ENCODE assay signal across 11 cellular contexts in the genomic region with DNA sequence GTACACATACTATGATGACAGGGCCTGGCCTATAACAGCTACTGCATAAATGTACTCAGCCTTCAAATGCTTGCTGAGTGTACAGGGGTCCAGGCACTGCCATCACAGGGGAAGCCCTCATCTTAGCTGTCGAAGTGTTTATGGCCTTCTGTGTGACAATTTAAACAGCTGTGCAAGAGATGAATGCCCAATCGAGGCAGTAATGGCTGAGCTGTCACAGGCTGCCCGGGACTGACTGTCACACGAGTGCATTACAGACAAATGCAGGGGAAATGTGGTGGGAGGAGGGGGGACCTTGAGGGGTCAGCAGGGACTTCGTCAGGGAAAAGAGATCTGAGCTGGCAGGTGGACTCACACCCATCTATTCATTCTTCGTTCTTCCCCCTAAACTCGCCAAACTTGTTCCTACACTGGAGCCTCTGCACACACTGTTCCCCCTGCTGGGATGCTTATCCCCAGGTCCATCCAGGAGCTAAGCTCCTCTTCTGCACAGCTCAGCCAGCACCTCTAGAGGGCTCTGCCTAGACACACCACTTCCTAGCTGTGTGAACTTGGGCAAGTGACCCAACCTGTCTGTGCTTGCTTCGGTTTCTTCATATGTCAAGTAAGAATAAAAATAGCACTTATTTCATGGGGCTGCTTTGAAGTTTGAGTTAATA.
DNase-seq lines count a peak whose midpoint lies in the region; ATAC-seq and FAIRE-seq lines count a peak whose summit lies in the region.
"Had no signal": no experiment of that assay in that cellular context is flagged by ENCODE, and none has a peak within 500 bp of the region (broad histone marks: within the 10 kb centered on the region; RNA-seq: fewer than 3 reads in every experiment).

No MANE protein-coding gene starts in this region.

- no peak overlapping the region for H3K4me3 Mint-ChIP-seq in activated naive CD8-positive, alpha-beta T cell treated with anti-CD3 and anti-CD28 coated beads, Interleukin-2, amount 10 ng/mL, durations not matched to agents 7 days and 5 days
- no peak overlapping the region for H3K4me3 Mint-ChIP-seq in activated naive CD8-positive, alpha-beta T cell treated with anti-CD3 and anti-CD28 coated beads for 36 hours
- no peak overlapping the region for H3K4me3 Mint-ChIP-seq in stimulated activated naive CD8-positive, alpha-beta T cell treated with anti-CD3 and anti-CD28 coated beads, Interleukin-15, amount 100 ng/mL, for 72 hours
- H3K4me3 Mint-ChIP-seq in CD8-positive, alpha-beta memory T cell = no peak overlapping the region
- H3K4me3 Mint-ChIP-seq: activated B cell treated with CpG ODN at 0.5 μM for 24 hours had no signal

- H3K4me1 ChIP-seq in CD8-positive, alpha-beta memory T cell (ENCODE audit: insufficient read depth, low read length) = peaks cover 13% of the 10 kb centered on the region

- H3K9me3 Mint-ChIP-seq in activated naive CD8-positive, alpha-beta T cell treated with anti-CD3 and anti-CD28 coated beads, Interleukin-2, amount 10 ng/mL, durations not matched to agents 7 days and 5 days = no peaks in the 10 kb centered on the region
- no peaks in the 10 kb centered on the region for H3K9me3 Mint-ChIP-seq in activated naive CD8-positive, alpha-beta T cell treated with anti-CD3 and anti-CD28 coated beads for 36 hours
- no peaks in the 10 kb centered on the region for H3K9me3 Mint-ChIP-seq in stimulated activated naive CD8-positive, alpha-beta T cell treated with anti-CD3 and anti-CD28 coated beads, Interleukin-15, amount 100 ng/mL, for 72 hours
- no peaks in the 10 kb centered on the region for H3K9me3 Mint-ChIP-seq in CD8-positive, alpha-beta memory T cell
- H3K9me3 Mint-ChIP-seq: activated B cell treated with CpG ODN at 0.5 μM for 24 hours had no signal

- H3K36me3 ChIP-seq in CD8-positive, alpha-beta memory T cell (ENCODE audit: insufficient read depth, low read length) = no peaks in the 10 kb centered on the region
- H3K36me3 ChIP-seq: thoracic aorta had no signal

- no peaks in the 10 kb centered on the region for H3K27me3 ChIP-seq in CD8-positive, alpha-beta memory T cell (ENCODE audit: insufficient read depth, low read length, poor library complexity, severe bottlenecking)

- no peak overlapping the region for H3K27ac ChIP-seq in CD8-positive, alpha-beta memory T cell (ENCODE audit: low read depth, low read length)
- H3K27ac ChIP-seq in substantia nigra (ENCODE audit: low read depth, low read length, poor library complexity, severe bottlenecking) = no peak overlapping the region
- H3K27ac ChIP-seq: thoracic aorta had no signal

- H3K27ac Mint-ChIP-seq in activated naive CD8-positive, alpha-beta T cell treated with anti-CD3 and anti-CD28 coated beads, Interleukin-2, amount 10 ng/mL, durations not matched to agents 7 days and 5 days = no peak overlapping the region
- no peak overlapping the region for H3K27ac Mint-ChIP-seq in activated naive CD8-positive, alpha-beta T cell treated with anti-CD3 and anti-CD28 coated beads for 36 hours
- H3K27ac Mint-ChIP-seq in stimulated activated naive CD8-positive, alpha-beta T cell treated with anti-CD3 and anti-CD28 coated beads, Interleukin-15, amount 100 ng/mL, for 72 hours = peak overlapping the region in 1 of 2 donors; percentile 1
- H3K27ac Mint-ChIP-seq in CD8-positive, alpha-beta memory T cell = peak overlapping the region in 1 of 8 donors; percentile 45
- H3K27ac Mint-ChIP-seq: activated B cell treated with CpG ODN at 0.5 μM for 24 hours had no signal

- no peaks in the 10 kb centered on the region for H3K9me3 ChIP-seq in CD8-positive, alpha-beta memory T cell (ENCODE audit: low read length)
- H3K9me3 ChIP-seq: thoracic aorta had no signal

- H3K27me3 Mint-ChIP-seq in activated naive CD8-positive, alpha-beta T cell treated with anti-CD3 and anti-CD28 coated beads, Interleukin-2, amount 10 ng/mL, durations not matched to agents 7 days and 5 days = peaks cover 17% of the 10 kb centered on the region
- peaks cover 4% of the 10 kb centered on the region for H3K27me3 Mint-ChIP-seq in activated naive CD8-positive, alpha-beta T cell treated with anti-CD3 and anti-CD28 coated beads for 36 hours
- peaks cover 22% of the 10 kb centered on the region for H3K27me3 Mint-ChIP-seq in stimulated activated naive CD8-positive, alpha-beta T cell treated with anti-CD3 and anti-CD28 coated beads, Interleukin-15, amount 100 ng/mL, for 72 hours
- H3K27me3 Mint-ChIP-seq in CD8-positive, alpha-beta memory T cell = peaks cover 3 to 12% of the 10 kb centered on the region in 2 donors

- CTCF ChIA-PET in CD8-positive, alpha-beta memory T cell (lab: Charles Lee) = interaction anchor here (0.8 to 0.9 kb wide), 2 partner anchors 24 to 57 kb away, joined by 3 read pairs; no protein-coding TSS in a partner anchor

- no peaks in the 10 kb centered on the region for H3K36me3 Mint-ChIP-seq in activated naive CD8-positive, alpha-beta T cell treated with anti-CD3 and anti-CD28 coated beads, Interleukin-2, amount 10 ng/mL, durations not matched to agents 7 days and 5 days
- no peaks in the 10 kb centered on the region for H3K36me3 Mint-ChIP-seq in activated naive CD8-positive, alpha-beta T cell treated with anti-CD3 and anti-CD28 coated beads for 36 hours
- H3K36me3 Mint-ChIP-seq in CD8-positive, alpha-beta memory T cell = no peaks in the 10 kb centered on the region

- POLR2A ChIA-PET in activated naive CD8-positive, alpha-beta T cell treated with anti-CD3 and anti-CD28 coated beads, Interleukin-2, amount 10 ng/mL, durations not matched to agents 7 days and 5 days (lab: Charles Lee) = no interaction called here
- POLR2A ChIA-PET in CD8-positive, alpha-beta memory T cell (lab: Charles Lee) = no interaction called here

- DNase-seq in activated naive CD8-positive, alpha-beta T cell treated with anti-CD3 and anti-CD28 coated beads, Interleukin-2, amount 10 ng/mL, durations not matched to agents 7 days and 5 days = no peak
- DNase-seq in activated naive CD8-positive, alpha-beta T cell treated with anti-CD3 and anti-CD28 coated beads for 36 hours = no peak
- DNase-seq in NAMALWA (ENCODE audit: low spot score) (peak; percentile 61), cerebellar cortex (ENCODE audit: low spot score) (peak; percentile 36), substantia nigra (lab: John Stamatoyannopoulos, UW) (no peak), frontal cortex (ENCODE audit: low spot score in 2 of 2) (no peak)
- DNase-seq in stimulated activated naive CD8-positive, alpha-beta T cell treated with anti-CD3 and anti-CD28 coated beads, Interleukin-15, amount 100 ng/mL, for 72 hours = peak in 1 of 2 donors; percentile 19
- no peak for DNase-seq in CD8-positive, alpha-beta memory T cell
- DNase-seq: activated B cell treated with CpG ODN at 0.5 μM for 24 hours had no signal

- FAIRE-seq in frontal cortex (lab: Jason Lieb, UNC) = no peak

- H3K4me3 ChIP-seq in CD8-positive, alpha-beta memory T cell (ENCODE audit: low read length) = no peak overlapping the region
- H3K4me3 ChIP-seq: lung, thoracic aorta had no signal

- peaks cover 9% of the 10 kb centered on the region for H3K4me1 Mint-ChIP-seq in activated naive CD8-positive, alpha-beta T cell treated with anti-CD3 and anti-CD28 coated beads, Interleukin-2, amount 10 ng/mL, durations not matched to agents 7 days and 5 days
- peaks cover 8% of the 10 kb centered on the region for H3K4me1 Mint-ChIP-seq in activated naive CD8-positive, alpha-beta T cell treated with anti-CD3 and anti-CD28 coated beads for 36 hours
- peaks cover 12% of the 10 kb centered on the region for H3K4me1 Mint-ChIP-seq in stimulated activated naive CD8-positive, alpha-beta T cell treated with anti-CD3 and anti-CD28 coated beads, Interleukin-15, amount 100 ng/mL, for 72 hours
- H3K4me1 Mint-ChIP-seq in CD8-positive, alpha-beta memory T cell = peaks cover 13 to 17% (median 15%) of the 10 kb centered on the region in 3 donors

- ATAC-seq in activated naive CD8-positive, alpha-beta T cell treated with anti-CD3 and anti-CD28 coated beads, Interleukin-2, amount 10 ng/mL, durations not matched to agents 7 days and 5 days (ENCODE audit: low read depth) = peak; percentile 70
- ATAC-seq in stimulated activated naive CD8-positive, alpha-beta T cell treated with anti-CD3 and anti-CD28 coated beads, Interleukin-15, amount 100 ng/mL, for 72 hours = peak; percentile 81

Comparison
In these comparisons a context has a peak if more than half of its experiments do, and no peak if none do; other contexts are left out.
1. DNase-seq: peak in NAMALWA (single experiment) and cerebellar cortex (single experiment); none in activated naive CD8-positive, alpha-beta T cell treated with anti-CD3 and anti-CD28 coated beads, Interleukin-2, amount 10 ng/mL, durations not matched to agents 7 days and 5 days (single experiment), activated naive CD8-positive, alpha-beta T cell treated with anti-CD3 and anti-CD28 coated beads for 36 hours (single experiment), CD8-positive, alpha-beta memory T cell (0 of 5), substantia nigra (0 of 49) and frontal cortex (0 of 2).